ENCODE assay signal across 17 cellular contexts in genomic region chr19:39517432-39517831, GRCh38. TPM values are rescaled to one million over a fixed set of nuclear protein-coding genes. Genes with fewer than 3 reads are reported as not detected.
DNase-seq lines count a peak whose midpoint lies in the region; ATAC-seq, FAIRE-seq and TF ChIP-seq lines count a peak whose summit lies in the region.
"Had no signal": no experiment of that assay in that cellular context is flagged by ENCODE, and none has a peak within 500 bp of the region (broad histone marks: within the 10 kb centered on the region; RNA-seq: fewer than 3 reads in every experiment).

No MANE protein-coding gene starts in this region.

- H2BK5ac ChIP-seq in H1 (ENCODE audit: low read depth, low read length) = no peak overlapping the region

- ATAC-seq in GM18858 (IDR thresholded peaks at IDR 0.05; ENCODE audit: unreplicated experiment) = no peak

- DNase-seq in H1 (ENCODE audit: low read depth in 1 of 2, low spot score in 2 of 2) (no peak), spleen (peak; percentile 6), midbrain (lab: John Stamatoyannopoulos, UW) (no peak)
- DNase-seq: ACHN, AML-193, COR-L47, DMS153, H7, NCI-H187 treated with DMSO at 0.1 percent for 48 hours, NCI-H69, Right ventricle myocardium superior had no signal

- no peak for FAIRE-seq in H1 (lab: Jason Lieb, UNC)
- FAIRE-seq: RCC 7860 had no signal

- H3K27me3 ChIP-seq in H1 (replicated peaks in 1 of 4; ENCODE audit: control insufficient read depth in 3 of 4, extremely low read depth in 1 of 4, insufficient read depth in 3 of 4, low read length in 3 of 4) (peaks cover 0 to 2% (median 0%) of the 10 kb centered on the region in 4 experiments; a peak in 3 of 7 replicates), spleen (replicated peaks in 1 of 7) (peaks cover 0 to 67% (median 37%) of the 10 kb centered on the region in 7 donors)

- TF ChIP-seq POLR2A in H1 (IDR thresholded peaks at IDR 0.05; ENCODE audit: control extremely low read depth in 1 of 2, low read depth in 2 of 2, low read length in 2 of 2) = no peak
- no peak for TF ChIP-seq POLR2A in spleen (IDR thresholded peaks at IDR 0.05)

- H3K56ac ChIP-seq in H1 (replicated peaks; ENCODE audit: insufficient read length, low read depth, low read length) = no peak overlapping the region

- no peak for TF ChIP-seq EP300 in H1 (IDR thresholded peaks at IDR 0.05; ENCODE audit: borderline replicate concordance in 1 of 2, low read depth in 2 of 2, low read length in 2 of 2)

- H3K9ac ChIP-seq in H1 (replicated peaks in 1 of 4; ENCODE audit: extremely low read depth in 1 of 4, low read depth in 3 of 4, low read length in 3 of 4) = no peak overlapping the region

- H3K27ac ChIP-seq in HEK293 (ENCODE audit: extremely low read depth, low read depth, low read length) (no peak overlapping the region), H1 (ENCODE audit: low read depth, low read length) (no peak overlapping the region), spleen (no peak overlapping the region)
- H3K27ac ChIP-seq: HL-60, SK-N-MC had no signal

- H2BK12ac ChIP-seq in H1 (ENCODE audit: low read depth, low read length) = no peak overlapping the region

- intact Hi-C loops in spleen (cut with DNase I; ENCODE audit: low total_unique reads) = no loop called here

- TF ChIP-seq CTCF in HEK293 (tag by site-specific recombination; IDR thresholded peaks at IDR 0.05) = no peak
- no peak for TF ChIP-seq CTCF in H1 (IDR thresholded peaks at IDR 0.05; ENCODE audit: control extremely low read depth in 1 of 3, insufficient read depth in 1 of 3, low read depth in 1 of 3, low read length in 3 of 3)
- TF ChIP-seq CTCF in spleen (IDR thresholded peaks at IDR 0.05 in 8 of 11, conservative IDR thresholded peaks at IDR 0.05 in 3 of 11) = no peak

- CTCF ChIA-PET in HEK293 (lab: Yijun Ruan, JAX) (interaction anchor here (0.5 to 1.4 kb wide), 2 partner anchors 14 to 83 kb away, joined by 3 to 12 read pairs; no protein-coding TSS in a partner anchor), H1 (lab: Charles Lee; ENCODE audit: partially characterized antibody) (interaction anchor here (1.0 to 10.7 kb wide), 7 partner anchors 10 to 46 kb away, joined by 3 to 101 read pairs (median 11); partner anchors contain the start of gene EID2B)

- H3K4me3 ChIP-seq in HEK293 (ENCODE audit: low read depth, low read length) (no peak overlapping the region), H1 (ENCODE audit: extremely low read depth in 1 of 4, insufficient read depth in 2 of 4, low read depth in 3 of 4, low read length in 4 of 4) (no peak overlapping the region), spleen (no peak overlapping the region)
- H3K4me3 ChIP-seq: SK-N-MC had no signal

- WGBS in H1 (ENCODE audit: extremely low coverage in 1 of 2, insufficient coverage in 1 of 2, insufficient read length in 1 of 2, insufficient replicate concordance in 2 of 2, low coverage in 1 of 2, low lambda C conversion rate in 2 of 2, missing lambda C conversion rate in 1 of 2), 2 experiments = 57% methylated on average over 3 of the region's 3 CpGs; no CpG with 5 or more reads in 1 of the 2 experiments
- 65 to 78% (median 76%) methylated on average over 3 of the region's 3 CpGs for WGBS in spleen, 5 donors

- H3K4me1 ChIP-seq in HEK293 (ENCODE audit: control insufficient read depth, insufficient read depth, low read length) = peaks cover 18% of the 10 kb centered on the region
- H3K4me1 ChIP-seq in H1 (replicated peaks in 1 of 4; ENCODE audit: control insufficient read depth in 3 of 4, insufficient read depth in 4 of 4, low read length in 3 of 4) = peaks cover 0 to 11% (median 5%) of the 10 kb centered on the region in 4 experiments; a peak in 6 of 7 replicates
- peaks cover 11 to 20% (median 17%) of the 10 kb centered on the region in 6 donors for H3K4me1 ChIP-seq in spleen

- H4K5ac ChIP-seq in H1 (ENCODE audit: insufficient read length, low read depth, low read length) = no peak overlapping the region

- H4K20me1 ChIP-seq in H1 (replicated peaks in 1 of 2; ENCODE audit: control insufficient read depth in 1 of 2, insufficient read depth in 2 of 2, low read length in 2 of 2) = peaks cover 2 to 3% of the 10 kb centered on the region in 2 experiments

- H3K79me1 ChIP-seq in H1 (ENCODE audit: low read depth, low read length) = peaks cover 10% of the 10 kb centered on the region

- H3K9me3 ChIP-seq in HEK293 (ENCODE audit: control insufficient read depth, insufficient read depth, low read depth, low read length) (no peaks in the 10 kb centered on the region), H1 (ENCODE audit: insufficient read depth in 2 of 2, low read depth in 1 of 2, low read length in 1 of 2) (no peaks in the 10 kb centered on the region), spleen (no peaks in the 10 kb centered on the region)

- no peak overlapping the region for H2AK5ac ChIP-seq in H1 (ENCODE audit: low read depth, low read length)

- peaks cover 0 to 7% of the 10 kb centered on the region in 2 experiments; a peak in 3 of 4 replicates for H3K79me2 ChIP-seq in H1 (ENCODE audit: control insufficient read depth in 1 of 2, insufficient read depth in 2 of 2, low read length in 2 of 2)

- H3K23me2 ChIP-seq in H1 (ENCODE audit: low read depth, low read length) = peaks cover 10% of the 10 kb centered on the region; the same call in 1 of the 2 replicates

- no peak overlapping the region for H2BK120ac ChIP-seq in H1 (replicated peaks; ENCODE audit: low read depth, low read length)

- no peak overlapping the region for H3K23ac ChIP-seq in H1 (ENCODE audit: insufficient read length)

- no peak overlapping the region for H2BK20ac ChIP-seq in H1 (ENCODE audit: low read length)

- H4K91ac ChIP-seq in H1 (replicated peaks; ENCODE audit: insufficient read length, low read length) = no peak overlapping the region

- POLR2A ChIA-PET in HEK293 (lab: Yijun Ruan, JAX) (interaction anchor here (0.6 to 3.5 kb wide), 4 partner anchors 11 to 82 kb away, joined by 4 to 18 read pairs (median 10); partner anchors contain the start of genes RPS16 and TIMM50), H1 (lab: Charles Lee; ENCODE audit: partially characterized antibody) (interaction anchor here (0.7 to 3.0 kb wide), 13 partner anchors 8 to 126 kb away, joined by 3 to 18 read pairs (median 4); partner anchors contain the start of genes DLL3, MED29, PAF1 and RPS16)

- peak overlapping the region in 1 of 2 experiments; percentile 56; a peak in 1 of 4 replicates for H3K4me2 ChIP-seq in H1 (ENCODE audit: insufficient read depth in 1 of 2, low read depth in 2 of 2, low read length in 2 of 2)

- no peak overlapping the region for H2BK15ac ChIP-seq in H1 (ENCODE audit: low read length)

- no peak overlapping the region for H4K8ac ChIP-seq in H1 (ENCODE audit: extremely low read depth, insufficient read depth, low read length)

- no peak overlapping the region for H3K14ac ChIP-seq in H1 (ENCODE audit: insufficient read length)

- H3K4ac ChIP-seq in H1 (replicated peaks; ENCODE audit: insufficient read length, low read depth, low read length) = no peak overlapping the region

- H2AFZ ChIP-seq in H1 (ENCODE audit: low read length) = no peak overlapping the region

- no peak for TF ChIP-seq RAD21 in H1 (IDR thresholded peaks at IDR 0.05 in 1 of 2, conservative IDR thresholded peaks at IDR 0.05 in 1 of 2; ENCODE audit: low read depth in 2 of 2, low read length in 2 of 2)

- H3K36me3 ChIP-seq in HEK293 (ENCODE audit: control insufficient read depth in 2 of 2, insufficient read depth in 1 of 2, low read length in 2 of 2) (peaks cover 0 to 5% of the 10 kb centered on the region in 2 experiments; a peak in 1 of 3 replicates), H1 (ENCODE audit: control insufficient read depth in 2 of 4, insufficient read depth in 4 of 4, low read length in 3 of 4) (peaks cover 2 to 9% (median 3%) of the 10 kb centered on the region in 4 experiments; a peak in 3 of 8 replicates), spleen (no peaks in the 10 kb centered on the region)

- H3K18ac ChIP-seq in H1 (ENCODE audit: extremely low read depth, low read length) = no peak overlapping the region

RNA-seq across cellular contexts. Expression of gene SELENOV, which starts 2.5 kb away (rescaled TPM):
- 8.4 and 11.0 TPM in 2 replicates for total RNA-seq in H1 (2021; fragmentation: NEBNext Ultra II Directional; extraction: Animal tissue kit (Norgen Biotek cat#: 25700))
- polyA plus RNA-seq in H1 (2011; rRNA removed) (10.7 and 21.8 TPM in 2 replicates), spleen (not detected)
- 11.5 TPM for polyA plus RNA-seq in H1 (2011; cell fraction: cytosol; rRNA removed)
- polyA plus RNA-seq in H1 (2011; cell fraction: nucleus; rRNA removed) = 27.1 TPM
- 9.8 to 12.5 TPM (median 11.4 TPM) in 4 replicates for polyA plus RNA-seq in H1 (2012, experiment 1 of 2)
- 9.3 TPM for polyA plus RNA-seq in H1 (2012, experiment 2 of 2)
- polyA plus RNA-seq in H1 (2013, experiment 1 of 2) = 23.6 TPM
- polyA plus RNA-seq in H1 (2013, experiment 2 of 2) = 19.1 TPM
- 1.2 and 2.0 TPM in 2 replicates for polyA minus RNA-seq in H1 (2011; rRNA and poly(A)+ RNA removed)
- polyA minus RNA-seq in H1 (2011; cell fraction: cytosol; rRNA and poly(A)+ RNA removed) = 4.4 TPM
- 16.2 TPM for polyA minus RNA-seq in H1 (2011; cell fraction: nucleus; rRNA and poly(A)+ RNA removed)
- not detected for total RNA-seq in spleen
- total RNA-seq: Right ventricle myocardium superior had no signal
- polyA plus RNA-seq: CD14-positive monocyte had no signal

RNA-seq across cellular contexts. Expression of gene EID2B, which starts 15.2 kb away (rescaled TPM):
- total RNA-seq in H1 (2021; fragmentation: NEBNext Ultra II Directional; extraction: Animal tissue kit (Norgen Biotek cat#: 25700)) = 2.4 and 3.4 TPM in 2 replicates
- polyA plus RNA-seq in H1 (2011; rRNA removed) (2.1 and 11.3 TPM in 2 replicates), spleen (1 to 10 TPM; 4.6 to 5.7 (median 5.4) TPM)
- polyA plus RNA-seq in H1 (2011; cell fraction: cytosol; rRNA removed) = 3.4 TPM
- 2.6 TPM for polyA plus RNA-seq in H1 (2011; cell fraction: nucleus; rRNA removed)
- 1.5 to 2.6 TPM (median 1.8 TPM) in 4 replicates for polyA plus RNA-seq in H1 (2012, experiment 1 of 2)
- 1.3 TPM for polyA plus RNA-seq in H1 (2012, experiment 2 of 2)
- 3.8 TPM for polyA plus RNA-seq in H1 (2013, experiment 1 of 2)
- 3.0 TPM for polyA plus RNA-seq in H1 (2013, experiment 2 of 2)
- polyA minus RNA-seq in H1 (2011; rRNA and poly(A)+ RNA removed) = 0.93 and 2.3 TPM in 2 replicates
- 0.95 TPM for polyA minus RNA-seq in H1 (2011; cell fraction: cytosol; rRNA and poly(A)+ RNA removed)
- 1.5 TPM for polyA minus RNA-seq in H1 (2011; cell fraction: nucleus; rRNA and poly(A)+ RNA removed)
- total RNA-seq in spleen = 1 to 10 TPM; 2.0 to 5.3 (median 4.5) TPM

RNA-seq across cellular contexts. Expression of gene DLL3, which starts 18.7 kb away (rescaled TPM):
- 11.3 and 12.2 TPM in 2 replicates for total RNA-seq in H1 (2021; fragmentation: NEBNext Ultra II Directional; extraction: Animal tissue kit (Norgen Biotek cat#: 25700))
- 13.8 and 16.6 TPM in 2 replicates for polyA plus RNA-seq in H1 (2011; rRNA removed)
- 10.9 TPM for polyA plus RNA-seq in H1 (2011; cell fraction: cytosol; rRNA removed)
- 13.1 TPM for polyA plus RNA-seq in H1 (2011; cell fraction: nucleus; rRNA removed)
- polyA plus RNA-seq in H1 (2012, experiment 1 of 2) = 4.0 to 10.2 TPM (median 8.6 TPM) in 4 replicates
- 6.7 TPM for polyA plus RNA-seq in H1 (2012, experiment 2 of 2)
- polyA plus RNA-seq in H1 (2013, experiment 1 of 2) = 63.8 TPM
- polyA plus RNA-seq in H1 (2013, experiment 2 of 2) = 53.9 TPM
- 1.2 and 1.6 TPM in 2 replicates for polyA minus RNA-seq in H1 (2011; rRNA and poly(A)+ RNA removed)
- polyA minus RNA-seq in H1 (2011; cell fraction: cytosol; rRNA and poly(A)+ RNA removed) = 4.3 TPM
- polyA minus RNA-seq in H1 (2011; cell fraction: nucleus; rRNA and poly(A)+ RNA removed) = 3.9 TPM
- total RNA-seq in spleen = under 1 TPM in 2 of 7 donors, not detected in 5; 0.16 to 0.27 TPM
- polyA plus RNA-seq in spleen = under 1 TPM; 0.52 to 0.68 (median 0.58) TPM
- total RNA-seq: Right ventricle myocardium superior had no signal
- polyA plus RNA-seq: CD14-positive monocyte had no signal

RNA-seq across cellular contexts. Expression of gene EID2, which starts 22.5 kb away (rescaled TPM):
- 29.6 and 29.9 TPM in 2 replicates for total RNA-seq in H1 (2021; fragmentation: NEBNext Ultra II Directional; extraction: Animal tissue kit (Norgen Biotek cat#: 25700))
- polyA plus RNA-seq in H1 (2011; rRNA removed) (7.6 and 7.8 TPM in 2 replicates), spleen (10 to 100 TPM; 15.5 to 17.7 (median 17.2) TPM)
- 15.5 TPM for polyA plus RNA-seq in H1 (2011; cell fraction: cytosol; rRNA removed)
- 8.9 TPM for polyA plus RNA-seq in H1 (2011; cell fraction: nucleus; rRNA removed)
- 19.2 to 23.4 TPM (median 19.8 TPM) in 4 replicates for polyA plus RNA-seq in H1 (2012, experiment 1 of 2)
- 7.5 TPM for polyA plus RNA-seq in H1 (2012, experiment 2 of 2)
- 24.5 TPM for polyA plus RNA-seq in H1 (2013, experiment 1 of 2)
- 23.5 TPM for polyA plus RNA-seq in H1 (2013, experiment 2 of 2)
- 3.8 and 4.0 TPM in 2 replicates for polyA minus RNA-seq in H1 (2011; rRNA and poly(A)+ RNA removed)
- polyA minus RNA-seq in H1 (2011; cell fraction: cytosol; rRNA and poly(A)+ RNA removed) = 9.8 TPM
- 7.2 TPM for polyA minus RNA-seq in H1 (2011; cell fraction: nucleus; rRNA and poly(A)+ RNA removed)
- 10 to 100 TPM in 5 of 7 donors, 1 to 10 TPM in 2; 7.9 to 17.4 (median 12.7) TPM for total RNA-seq in spleen

RNA-seq across cellular contexts. Expression of gene TIMM50, which starts 36.8 kb away (rescaled TPM):
- total RNA-seq in H1 (2021; fragmentation: NEBNext Ultra II Directional; extraction: Animal tissue kit (Norgen Biotek cat#: 25700)) = 153 and 155 TPM in 2 replicates
- polyA plus RNA-seq in H1 (2011; rRNA removed) (187 and 217 TPM in 2 replicates), spleen (10 to 100 TPM; 36.2 to 46.0 (median 40.7) TPM)
- 162 TPM for polyA plus RNA-seq in H1 (2011; cell fraction: cytosol; rRNA removed)
- 233 TPM for polyA plus RNA-seq in H1 (2011; cell fraction: nucleus; rRNA removed)
- polyA plus RNA-seq in H1 (2012, experiment 1 of 2) = 147 to 197 TPM (median 169 TPM) in 4 replicates
- polyA plus RNA-seq in H1 (2012, experiment 2 of 2) = 251 TPM
- 125 TPM for polyA plus RNA-seq in H1 (2013, experiment 1 of 2)
- polyA plus RNA-seq in H1 (2013, experiment 2 of 2) = 123 TPM
- 121 and 126 TPM in 2 replicates for polyA minus RNA-seq in H1 (2011; rRNA and poly(A)+ RNA removed)
- polyA minus RNA-seq in H1 (2011; cell fraction: cytosol; rRNA and poly(A)+ RNA removed) = 92.0 TPM
- polyA minus RNA-seq in H1 (2011; cell fraction: nucleus; rRNA and poly(A)+ RNA removed) = 71.7 TPM
- 10 to 100 TPM; 30.3 to 51.5 (median 41.8) TPM for total RNA-seq in spleen
